ENCODE assay signal across 1 cellular context in the genomic region with DNA sequence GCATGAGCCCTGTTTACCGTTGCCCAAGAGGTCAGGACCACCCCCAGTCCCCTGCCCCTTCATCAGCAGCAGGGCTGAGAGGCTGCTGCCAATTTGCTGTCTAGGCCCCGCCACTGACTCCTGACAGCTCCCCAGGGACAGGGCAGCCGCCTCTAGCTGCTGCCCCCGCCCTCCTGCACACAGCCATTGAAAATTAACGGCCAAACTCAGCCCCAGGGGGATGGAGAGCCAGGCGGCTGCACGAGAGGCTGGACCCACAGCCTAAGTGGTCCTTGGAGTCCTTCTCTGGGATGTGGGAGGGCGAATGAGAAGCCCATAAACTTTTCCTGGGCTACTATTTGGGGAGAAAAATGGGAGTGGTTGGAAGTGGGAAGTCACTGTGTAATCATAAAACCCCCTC.
TF ChIP-seq lines count a peak whose summit lies in the region.

No MANE protein-coding gene starts in this region.

TF ChIP-seq in SK-N-SH, 30 proteins besides CTCF, POLR2A, EP300 and RAD21 (continued from another document):
- TF ChIP-seq, protein P1, sequence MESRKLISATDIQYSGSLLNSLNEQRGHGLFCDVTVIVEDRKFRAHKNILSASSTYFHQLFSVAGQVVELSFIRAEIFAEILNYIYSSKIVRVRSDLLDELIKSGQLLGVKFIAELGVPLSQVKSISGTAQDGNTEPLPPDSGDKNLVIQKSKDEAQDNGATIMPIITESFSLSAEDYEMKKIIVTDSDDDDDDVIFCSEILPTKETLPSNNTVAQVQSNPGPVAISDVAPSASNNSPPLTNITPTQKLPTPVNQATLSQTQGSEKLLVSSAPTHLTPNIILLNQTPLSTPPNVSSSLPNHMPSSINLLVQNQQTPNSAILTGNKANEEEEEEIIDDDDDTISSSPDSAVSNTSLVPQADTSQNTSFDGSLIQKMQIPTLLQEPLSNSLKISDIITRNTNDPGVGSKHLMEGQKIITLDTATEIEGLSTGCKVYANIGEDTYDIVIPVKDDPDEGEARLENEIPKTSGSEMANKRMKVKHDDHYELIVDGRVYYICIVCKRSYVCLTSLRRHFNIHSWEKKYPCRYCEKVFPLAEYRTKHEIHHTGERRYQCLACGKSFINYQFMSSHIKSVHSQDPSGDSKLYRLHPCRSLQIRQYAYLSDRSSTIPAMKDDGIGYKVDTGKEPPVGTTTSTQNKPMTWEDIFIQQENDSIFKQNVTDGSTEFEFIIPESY (IDR thresholded peaks at IDR 0.05; ENCODE audit: borderline replicate concordance, low read depth) = no peak
- TF ChIP-seq SIN3A (IDR thresholded peaks at IDR 0.05; ENCODE audit: borderline replicate concordance, low read depth, low read length) = no peak
- TF ChIP-seq, protein P2, sequence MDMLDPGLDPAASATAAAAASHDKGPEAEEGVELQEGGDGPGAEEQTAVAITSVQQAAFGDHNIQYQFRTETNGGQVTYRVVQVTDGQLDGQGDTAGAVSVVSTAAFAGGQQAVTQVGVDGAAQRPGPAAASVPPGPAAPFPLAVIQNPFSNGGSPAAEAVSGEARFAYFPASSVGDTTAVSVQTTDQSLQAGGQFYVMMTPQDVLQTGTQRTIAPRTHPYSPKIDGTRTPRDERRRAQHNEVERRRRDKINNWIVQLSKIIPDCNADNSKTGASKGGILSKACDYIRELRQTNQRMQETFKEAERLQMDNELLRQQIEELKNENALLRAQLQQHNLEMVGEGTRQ (IDR thresholded peaks at IDR 0.05; ENCODE audit: borderline replicate concordance, low read depth, low read length) = no peak
- no peak for TF ChIP-seq TEAD4 (IDR thresholded peaks at IDR 0.05; ENCODE audit: borderline replicate concordance, insufficient read depth)
- TF ChIP-seq USF1 (IDR thresholded peaks at IDR 0.05; ENCODE audit: borderline replicate concordance, low read depth) = no peak
TF ChIP-seq in SK-N-SH: peak in this region for 0.
